ENCODE assay signal across 23 cellular contexts in the genomic region with DNA sequence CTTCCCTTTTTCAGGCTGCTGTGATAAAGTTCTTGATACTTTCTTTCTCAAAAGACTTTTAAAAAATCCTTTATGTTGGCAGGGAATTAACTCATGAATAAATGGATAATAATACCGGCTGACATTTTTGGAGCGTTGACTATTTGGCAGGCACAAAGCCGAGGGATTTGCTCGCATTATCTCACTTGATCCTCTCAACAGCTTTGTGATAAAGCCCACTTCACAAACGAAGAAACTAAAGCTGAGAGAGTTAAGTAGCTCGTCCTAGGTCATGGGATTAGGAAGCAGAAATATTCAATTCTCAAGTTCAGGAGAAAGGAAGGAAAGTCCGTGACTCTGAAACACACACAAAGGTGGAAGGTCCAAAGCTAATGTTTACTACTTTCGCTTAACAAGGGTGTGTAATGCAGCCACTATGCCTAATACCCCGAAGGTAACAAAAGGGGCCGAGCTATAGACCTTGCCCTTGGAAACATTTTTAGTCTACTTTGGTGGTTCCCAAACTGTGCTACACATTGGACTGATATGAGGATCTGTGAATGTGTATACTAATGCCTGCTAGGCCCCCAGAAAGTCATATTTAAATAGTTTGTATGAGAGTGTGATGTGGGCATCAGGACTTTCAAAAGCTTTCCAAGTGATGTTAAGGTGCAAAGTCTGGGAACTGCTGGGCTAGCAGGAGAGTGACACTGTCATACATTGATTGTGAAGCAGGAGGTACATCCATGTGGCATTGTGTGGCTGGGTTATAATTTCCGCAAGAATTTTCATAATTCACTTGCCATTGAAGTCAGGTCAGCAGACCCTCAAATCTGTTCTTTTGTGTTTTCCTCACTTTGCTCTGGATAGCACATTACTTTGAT.
DNase-seq lines count a peak whose midpoint lies in the region; ATAC-seq, FAIRE-seq and TF ChIP-seq lines count a peak whose summit lies in the region.
"Had no signal": no experiment of that assay in that cellular context is flagged by ENCODE, and none has a peak within 500 bp of the region (broad histone marks: within the 10 kb centered on the region; RNA-seq: fewer than 3 reads in every experiment).

No MANE protein-coding gene starts in this region.

- H3K36me3 ChIP-seq in OCI-LY3 (replicated peaks; ENCODE audit: low read depth, low read length), result no peaks in the 10 kb centered on the region

- H3K4me1 ChIP-seq in OCI-LY3 (ENCODE audit: low read length), result peaks cover 10% of the 10 kb centered on the region

- ATAC-seq in left colon, result peak; percentile 56
- ATAC-seq: HCT116, PC-3 had no signal

- no peak overlapping the region for H3K4me3 ChIP-seq in OCI-LY3 (ENCODE audit: low read length)
- H3K4me3 ChIP-seq: GM23248 had no signal

- no peak for TF ChIP-seq CTCF in OCI-LY3 (IDR thresholded peaks at IDR 0.05; ENCODE audit: low read depth, low read length)

- no peaks in the 10 kb centered on the region for H3K79me2 ChIP-seq in OCI-LY3 (ENCODE audit: low read length)

- TF ChIP-seq POLR2A in H54 (IDR thresholded peaks at IDR 0.05; ENCODE audit: low read depth, low read length), result no peak

- H3K27ac ChIP-seq in OCI-LY3 (ENCODE audit: low read length), result no peak overlapping the region
- H3K27ac ChIP-seq: 22Rv1, GM23248 had no signal

- intact Hi-C loops in left colon (cut with DNase I, micrococcal nuclease), result no loop called here

- H2AFZ ChIP-seq in OCI-LY3 (ENCODE audit: low read depth, low read length), result no peak overlapping the region
- H2AFZ ChIP-seq: GM23248 had no signal

- peaks cover 33% of the 10 kb centered on the region for H3K27me3 ChIP-seq in OCI-LY3 (ENCODE audit: low read depth, low read length)

- DNase-seq in NOMO-1 treated with DMSO at 0.1 percent for 48 hours (lab: John Stamatoyannopoulos, UW; ENCODE audit: unreplicated experiment) (peak; percentile 8), NOMO-1 treated with dmso at 0.1 percent for 144 hours (lab: John Stamatoyannopoulos, UW; ENCODE audit: unreplicated experiment) (no peak), left colon (no peak), NCI-H345 (lab: John Stamatoyannopoulos, UW) (no peak), HuH-7.5 (ENCODE audit: low spot score) (no peak), H54 (ENCODE audit: insufficient read length, low spot score) (no peak)
- no peak for DNase-seq in activated CD4-positive, alpha-beta T cell treated with anti-CD3 and anti-CD28 coated beads for 1 hour
- DNase-seq: CD4-positive, CD25-positive, alpha-beta regulatory T cell; COR-L47; DMS153; GDM1; GM23248; MM.1S; NCI-H1105; NCI-H2081; NCI-H510A treated with DMSO at 0.1 percent for 48 hours; PC-3; RPMI8226; SHP77 treated with DMSO at 0.1 percent for 48 hours; SK-N-SH had no signal

- no peaks in the 10 kb centered on the region for H4K20me1 ChIP-seq in OCI-LY3 (ENCODE audit: insufficient read depth, low read length)

- 0 out of 2 replicates have a peak overlapping the region, but pooled peaks have one; percentile 10 for H3K4me2 ChIP-seq in OCI-LY3 (ENCODE audit: low read length)
- H3K4me2 ChIP-seq: SK-N-SH had no signal

- no peak overlapping the region for H3K9ac ChIP-seq in OCI-LY3 (ENCODE audit: low read length)
- H3K9ac ChIP-seq: GM23248, SK-N-SH had no signal

- FAIRE-seq in H54 (lab: Jason Lieb, UNC), result no peak

- no peaks in the 10 kb centered on the region for H3K9me3 ChIP-seq in OCI-LY3 (ENCODE audit: insufficient read depth, low read length)
- H3K9me3 ChIP-seq: SK-N-SH had no signal
